8 cellular contexts compared by ENCODE assay signal in the genomic region with DNA sequence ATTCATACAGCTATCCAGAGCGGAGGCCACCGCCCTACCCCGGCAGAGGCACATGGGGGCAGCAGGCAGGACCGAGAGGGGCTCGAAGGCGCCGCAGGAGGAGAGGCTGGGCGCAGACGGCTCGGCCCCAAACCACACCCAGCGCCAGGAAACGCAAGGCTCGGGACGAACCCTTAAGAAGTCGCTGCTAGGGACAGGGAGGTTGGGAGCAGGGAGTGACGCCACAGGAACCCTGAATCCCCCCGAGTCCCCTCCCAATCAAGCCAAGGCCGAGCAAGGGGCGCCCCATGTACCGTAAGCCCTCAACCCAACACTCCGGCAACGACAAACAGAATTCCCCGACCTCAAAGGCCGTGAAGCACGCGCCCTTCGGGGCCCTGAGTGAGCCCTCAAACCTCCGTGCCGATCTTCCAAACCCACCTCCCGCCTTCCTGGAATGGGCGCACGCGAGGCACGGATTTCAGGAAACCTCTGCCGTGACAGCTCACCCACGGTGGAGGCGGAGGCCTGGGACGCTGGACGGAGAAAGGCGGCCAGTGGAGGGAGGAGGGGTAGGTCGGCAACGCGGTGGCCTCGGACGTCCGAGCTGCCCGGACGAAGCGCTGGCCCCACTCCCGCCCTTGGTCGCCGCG. TPM values are rescaled to one million over a fixed set of nuclear protein-coding genes. Genes with fewer than 3 reads are reported as not detected.
A peak's percentile ranks its signal among the peaks of the same experiment; 100 is the strongest.
DNase-seq lines count a peak whose midpoint lies in the region; ATAC-seq lines count a peak whose summit lies in the region.

No MANE protein-coding gene starts in this region.

- ATAC-seq in CD4-positive, CD25-positive, alpha-beta regulatory T cell (ENCODE audit: low read depth in 2 of 2), result no peak
- no peak for ATAC-seq in naive thymus-derived CD4-positive, alpha-beta T cell
- ATAC-seq in GM21515 (IDR thresholded peaks at IDR 0.05; ENCODE audit: unreplicated experiment) (no peak), HG03565 (IDR thresholded peaks at IDR 0.05; ENCODE audit: unreplicated experiment) (no peak)

- CTCF ChIA-PET in naive thymus-derived CD4-positive, alpha-beta T cell (lab: Charles Lee), result no interaction called here

- peak in 1 of 3 donors; percentile 30 for DNase-seq in CD4-positive, CD25-positive, alpha-beta regulatory T cell
- DNase-seq in naive thymus-derived CD4-positive, alpha-beta T cell, result peak in 3 of 9 donors; percentile 15 to 21 (median 18)
- DNase-seq in NCI-H446 (lab: John Stamatoyannopoulos, UW) (no peak), NCI-H2107 (lab: John Stamatoyannopoulos, UW) (no peak)

- peaks cover 33% of the 10 kb centered on the region for H3K27me3 Mint-ChIP-seq in CD4-positive, CD25-positive, alpha-beta regulatory T cell
- H3K27me3 Mint-ChIP-seq in T-helper 1 cell treated with Interleukin-12 subunit alpha and Interleukin-12 subunit beta and Interleukin-4 antibody, amounts not matched to agents 30 μg/mL and 1 μg/mL, for 36 hours (ENCODE audit: low read depth), result peaks cover 49% of the 10 kb centered on the region
- peaks cover 8 to 52% (median 13%) of the 10 kb centered on the region in 5 donors for H3K27me3 Mint-ChIP-seq in naive thymus-derived CD4-positive, alpha-beta T cell

- WGBS in ectodermal cell, 2 experiments, result 1 to 2% methylated on average over 53 of the region's 53 CpGs

- H3K4me1 Mint-ChIP-seq in CD4-positive, CD25-positive, alpha-beta regulatory T cell, result peaks cover 11 to 70% (median 47%) of the 10 kb centered on the region in 4 donors
- H3K4me1 Mint-ChIP-seq in T-helper 1 cell treated with Interleukin-12 subunit alpha and Interleukin-12 subunit beta and Interleukin-4 antibody, amounts not matched to agents 30 μg/mL and 1 μg/mL, for 36 hours (ENCODE audit: low read depth), result peaks cover 49% of the 10 kb centered on the region
- peaks cover 51 to 69% (median 61%) of the 10 kb centered on the region in 7 donors for H3K4me1 Mint-ChIP-seq in naive thymus-derived CD4-positive, alpha-beta T cell

- intact Hi-C loops in naive thymus-derived CD4-positive, alpha-beta T cell (cut with micrococcal nuclease), result loop anchor here (5.0 to 10.0 kb wide), 4 partner anchors 518 to 1482 kb away; partner anchors contain the start of genes GAK (in 1 of the 2), HTT (in 1 of the 2), HTT-AS (in 1 of the 2) and NSD2 (in 1 of the 2)

- peak overlapping the region; percentile 93 for H3K27ac ChIP-seq in CD4-positive, CD25-positive, alpha-beta regulatory T cell (ENCODE audit: insufficient read depth, low read length, poor library complexity, severe bottlenecking)
- no peak overlapping the region for H3K27ac ChIP-seq in ectodermal cell (ENCODE audit: insufficient read depth, low read depth, low read length, poor library complexity, severe bottlenecking)
- no peak overlapping the region for H3K27ac ChIP-seq in naive thymus-derived CD4-positive, alpha-beta T cell (ENCODE audit: low read depth, low read length)

- H3K36me3 Mint-ChIP-seq in CD4-positive, CD25-positive, alpha-beta regulatory T cell, result no peaks in the 10 kb centered on the region
- peaks cover 3% of the 10 kb centered on the region for H3K36me3 Mint-ChIP-seq in T-helper 1 cell treated with Interleukin-12 subunit alpha and Interleukin-12 subunit beta and Interleukin-4 antibody, amounts not matched to agents 30 μg/mL and 1 μg/mL, for 36 hours (ENCODE audit: low read depth)
- H3K36me3 Mint-ChIP-seq in naive thymus-derived CD4-positive, alpha-beta T cell, result peaks cover 0 to 5% (median 0%) of the 10 kb centered on the region in 5 donors

- peak overlapping the region; percentile 44 to 90 (median 87) for H3K27ac Mint-ChIP-seq in CD4-positive, CD25-positive, alpha-beta regulatory T cell
- H3K27ac Mint-ChIP-seq in T-helper 1 cell treated with Interleukin-12 subunit alpha and Interleukin-12 subunit beta and Interleukin-4 antibody, amounts not matched to agents 30 μg/mL and 1 μg/mL, for 36 hours, result no peak overlapping the region
- H3K27ac Mint-ChIP-seq in naive thymus-derived CD4-positive, alpha-beta T cell, result peak overlapping the region in 6 of 9 donors; percentile 13 to 81 (median 66)

- peaks cover 5% of the 10 kb centered on the region for H3K27me3 ChIP-seq in CD4-positive, CD25-positive, alpha-beta regulatory T cell (ENCODE audit: control insufficient read depth, insufficient read depth, low read length)
- H3K27me3 ChIP-seq in ectodermal cell (ENCODE audit: control insufficient read depth, insufficient read depth, low read length, poor library complexity, severe bottlenecking), result peaks cover 98% of the 10 kb centered on the region
- no peaks in the 10 kb centered on the region for H3K27me3 ChIP-seq in naive thymus-derived CD4-positive, alpha-beta T cell (ENCODE audit: control insufficient read depth in 2 of 2, insufficient read depth in 2 of 2, low read length in 2 of 2)

- H3K4me3 ChIP-seq in CD4-positive, CD25-positive, alpha-beta regulatory T cell (ENCODE audit: low read depth, low read length), result peak overlapping the region; percentile 26
- peak overlapping the region; percentile 25 for H3K4me3 ChIP-seq in ectodermal cell (ENCODE audit: insufficient read depth, low read depth, low read length)
- H3K4me3 ChIP-seq in naive thymus-derived CD4-positive, alpha-beta T cell (ENCODE audit: low read length), result peak overlapping the region; percentile 44

- peaks cover 67% of the 10 kb centered on the region for H3K4me1 ChIP-seq in CD4-positive, CD25-positive, alpha-beta regulatory T cell (ENCODE audit: control insufficient read depth, insufficient read depth, low read length, poor library complexity, severe bottlenecking)
- H3K4me1 ChIP-seq in ectodermal cell (ENCODE audit: control insufficient read depth, insufficient read depth, low read length), result peaks cover 10% of the 10 kb centered on the region
- H3K4me1 ChIP-seq in naive thymus-derived CD4-positive, alpha-beta T cell (ENCODE audit: control insufficient read depth in 2 of 2, insufficient read depth in 2 of 2, low read length in 2 of 2), result peaks cover 38 to 49% of the 10 kb centered on the region in 2 donors

- H3K4me3 Mint-ChIP-seq in CD4-positive, CD25-positive, alpha-beta regulatory T cell, result peak overlapping the region; percentile 84 to 89 (median 88)
- H3K4me3 Mint-ChIP-seq in T-helper 1 cell treated with Interleukin-12 subunit alpha and Interleukin-12 subunit beta and Interleukin-4 antibody, amounts not matched to agents 30 μg/mL and 1 μg/mL, for 36 hours, result peak overlapping the region; percentile 66
- H3K4me3 Mint-ChIP-seq in naive thymus-derived CD4-positive, alpha-beta T cell, result peak overlapping the region; percentile 59 to 89 (median 78)

- H3K9me3 Mint-ChIP-seq in CD4-positive, CD25-positive, alpha-beta regulatory T cell, result no peaks in the 10 kb centered on the region
- no peaks in the 10 kb centered on the region for H3K9me3 Mint-ChIP-seq in T-helper 1 cell treated with Interleukin-12 subunit alpha and Interleukin-12 subunit beta and Interleukin-4 antibody, amounts not matched to agents 30 μg/mL and 1 μg/mL, for 36 hours
- peaks cover 0 to 6% (median 0%) of the 10 kb centered on the region in 11 donors for H3K9me3 Mint-ChIP-seq in naive thymus-derived CD4-positive, alpha-beta T cell

- H3K9me3 ChIP-seq in CD4-positive, CD25-positive, alpha-beta regulatory T cell (ENCODE audit: control insufficient read depth in 2 of 2, low read length in 2 of 2), result no peaks in the 10 kb centered on the region
- H3K9me3 ChIP-seq in ectodermal cell (ENCODE audit: control insufficient read depth, low read length), result no peaks in the 10 kb centered on the region
- H3K9me3 ChIP-seq in naive thymus-derived CD4-positive, alpha-beta T cell (ENCODE audit: control insufficient read depth in 2 of 3, low read length in 3 of 3), result no peaks in the 10 kb centered on the region

- H3K36me3 ChIP-seq in CD4-positive, CD25-positive, alpha-beta regulatory T cell (ENCODE audit: control insufficient read depth, insufficient read depth, low read length), result no peaks in the 10 kb centered on the region
- H3K36me3 ChIP-seq in ectodermal cell (ENCODE audit: control insufficient read depth, insufficient read depth, low read length), result no peaks in the 10 kb centered on the region
- no peaks in the 10 kb centered on the region for H3K36me3 ChIP-seq in naive thymus-derived CD4-positive, alpha-beta T cell (ENCODE audit: control insufficient read depth in 2 of 3, insufficient read depth in 3 of 3, low read length in 3 of 3)

- POLR2A ChIA-PET in naive thymus-derived CD4-positive, alpha-beta T cell (lab: Charles Lee), result interaction anchor here (0.8 to 2.0 kb wide), 7 partner anchors 10 to 547 kb away, joined by 3 to 10 read pairs (median 4); partner anchors contain the start of genes GRK4, MXD4 and NOP14

RNA-seq across cellular contexts. Expression of gene ZFYVE28, which starts 1.8 kb away (rescaled TPM):
- 86.4 TPM for total RNA-seq in CD4-positive, CD25-positive, alpha-beta regulatory T cell
- polyA plus RNA-seq in CD4-positive, CD25-positive, alpha-beta regulatory T cell, result 10 to 100 TPM in 2 of 4 donors, 1 to 10 TPM in 2; 8.5 to 26.0 (median 13.4) TPM
- polyA plus RNA-seq in ectodermal cell (2013, experiment 1 of 4), result 0.33 TPM
- 0.16 TPM for polyA plus RNA-seq in ectodermal cell (2013, experiment 2 of 4)
- 0.27 TPM for polyA plus RNA-seq in ectodermal cell (2013, experiment 3 of 4)
- 0.12 TPM for polyA plus RNA-seq in ectodermal cell (2013, experiment 4 of 4)
- 10 to 100 TPM; 15.2 to 26.5 (median 16.1) TPM for total RNA-seq in naive thymus-derived CD4-positive, alpha-beta T cell
- polyA plus RNA-seq in naive thymus-derived CD4-positive, alpha-beta T cell, result 1 to 10 TPM; 6.1 to 7.4 TPM

RNA-seq across cellular contexts. Expression of gene CFAP99, which starts 2.1 kb away (rescaled TPM):
- total RNA-seq in CD4-positive, CD25-positive, alpha-beta regulatory T cell, result 0.20 TPM
- not detected for polyA plus RNA-seq in CD4-positive, CD25-positive, alpha-beta regulatory T cell
- polyA plus RNA-seq in ectodermal cell (2013, experiment 1 of 4), result not detected
- polyA plus RNA-seq in ectodermal cell (2013, experiment 2 of 4), result not detected
- polyA plus RNA-seq in ectodermal cell (2013, experiment 3 of 4), result not detected
- not detected for polyA plus RNA-seq in ectodermal cell (2013, experiment 4 of 4)
- under 1 TPM in 2 of 5 experiments, not detected in 3; 0.12 to 0.27 TPM for total RNA-seq in naive thymus-derived CD4-positive, alpha-beta T cell
- not detected for polyA plus RNA-seq in naive thymus-derived CD4-positive, alpha-beta T cell

RNA-seq across cellular contexts. Expression of gene RNF4, which starts 52.2 kb away (rescaled TPM):
- total RNA-seq in CD4-positive, CD25-positive, alpha-beta regulatory T cell, result 111 TPM
- polyA plus RNA-seq in CD4-positive, CD25-positive, alpha-beta regulatory T cell, result 10 to 100 TPM; 72.0 to 94.4 (median 83.0) TPM
- polyA plus RNA-seq in ectodermal cell (2013, experiment 1 of 4), result 83.2 TPM
- polyA plus RNA-seq in ectodermal cell (2013, experiment 2 of 4), result 87.6 TPM
- polyA plus RNA-seq in ectodermal cell (2013, experiment 3 of 4), result 63.2 TPM
- 59.5 TPM for polyA plus RNA-seq in ectodermal cell (2013, experiment 4 of 4)
- total RNA-seq in naive thymus-derived CD4-positive, alpha-beta T cell, result 100 to 1,000 TPM in 1 of 5 experiments, 10 to 100 TPM in 4; 80.7 to 101 (median 91.8) TPM
- 10 to 100 TPM; 69.4 to 96.8 TPM for polyA plus RNA-seq in naive thymus-derived CD4-positive, alpha-beta T cell
